In the genomic region with DNA sequence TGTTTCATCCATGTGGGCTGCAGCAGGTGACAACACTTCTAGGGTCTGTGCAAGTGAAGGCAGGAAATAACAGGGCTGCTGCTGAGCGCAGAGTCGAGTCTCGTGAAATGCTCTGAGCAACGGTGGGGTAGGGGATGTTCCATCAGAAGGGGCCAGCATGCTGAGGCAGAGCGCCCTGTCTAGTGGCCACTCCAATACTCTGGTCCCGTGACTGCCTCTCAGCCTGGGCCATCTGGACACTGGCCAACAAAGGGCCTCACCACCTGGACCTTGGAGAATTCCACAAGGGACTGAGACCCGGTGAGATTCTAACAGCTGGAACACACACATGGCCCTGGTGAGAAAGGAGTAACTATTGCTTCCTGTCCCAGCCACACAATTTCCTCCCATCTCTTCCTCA, we compare ENCODE assay signal across 29 cellular contexts.
DNase-seq lines count a peak whose midpoint lies in the region; ATAC-seq and TF ChIP-seq lines count a peak whose summit lies in the region.
"Had no signal": no experiment of that assay in that cellular context is flagged by ENCODE, and none has a peak within 500 bp of the region (broad histone marks: within the 10 kb centered on the region; RNA-seq: fewer than 3 reads in every experiment).

No MANE protein-coding gene starts in this region.

- intact Hi-C loops in lower lobe of right lung (cut with DNase I): no loop called here

- ATAC-seq in lower lobe of right lung (peak; percentile 37 to 61), GM21717 (IDR thresholded peaks at IDR 0.05; ENCODE audit: unreplicated experiment) (no peak)
- ATAC-seq: heart left ventricle; stimulated activated effector memory CD8-positive, alpha-beta T cell treated with anti-CD3 and anti-CD28 coated beads, Interleukin-12 subunit alpha, Interleukin-12 subunit beta, amount 100 ng/mL, for 72 hours had no signal

- no peaks in the 10 kb centered on the region for H3K9me3 ChIP-seq in lower lobe of right lung
- H3K9me3 ChIP-seq: BE2C, heart left ventricle, right atrium auricular region, spleen had no signal

- DNase-seq in DMS53 treated with DMSO at 0.1 percent for 48 hours (lab: John Stamatoyannopoulos, UW; ENCODE audit: unreplicated experiment): peak; percentile 23
- peak; percentile 33 for DNase-seq in NCI-H2029 (lab: John Stamatoyannopoulos, UW)
- peak; percentile 14 for DNase-seq in UCSD-AML1 (lab: John Stamatoyannopoulos, UW; ENCODE audit: unreplicated experiment)
- DNase-seq in lower lobe of right lung: no peak
- DNase-seq in stimulated activated CD4-positive, alpha-beta T cell treated with anti-CD3 and anti-CD28 coated beads, Interleukin-2, amount 100 ng/mL, for 48 hours: no peak
- DNase-seq in inferior parietal cortex (ENCODE audit: extremely low spot score): no peak
- DNase-seq in DMS153 (lab: John Stamatoyannopoulos, UW): no peak
- DNase-seq: ACHN; activated CD4-positive, alpha-beta T cell treated with anti-CD3 and anti-CD28 coated beads, Interleukin-2, amount 50 U/mL, for 4 hours; activated CD8-positive, alpha-beta memory T cell treated with anti-CD3 and anti-CD28 coated beads, Interleukin-2, amount 50 U/mL, for 4 hours; activated naive CD4-positive, alpha-beta T cell treated with anti-CD3 and anti-CD28 coated beads for 36 hours; BE2C; brain microvascular endothelial cell; DND-41; effector CD4-positive, alpha-beta T cell; heart left ventricle; HFFc6; Karpas-422; kidney glomerular epithelial cell; mammary epithelial cell; NCI-H187; NCI-H446 treated with DMSO at 0.1 percent for 48 hours; nephron progenitor cell; spleen; stimulated activated CD4-positive, alpha-beta T cell treated with anti-CD3 and anti-CD28 coated beads, Interleukin-4, amount 100 ng/mL, for 24 hours; SW 1271 had no signal

- no peaks in the 10 kb centered on the region for H3K27me3 ChIP-seq in lower lobe of right lung (ENCODE audit: low read depth)
- H3K27me3 ChIP-seq: BE2C, brain microvascular endothelial cell, right atrium auricular region had no signal

- TF ChIP-seq CTCF in lower lobe of right lung (IDR thresholded peaks at IDR 0.05): no peak

- H3K4me1 ChIP-seq in lower lobe of right lung: no peaks in the 10 kb centered on the region
- H3K4me1 ChIP-seq: BE2C, heart left ventricle had no signal

- H3K4me3 ChIP-seq in lower lobe of right lung: no peak overlapping the region
- H3K4me3 ChIP-seq: heart left ventricle, right atrium auricular region, spleen had no signal

- H3K36me3 ChIP-seq in lower lobe of right lung: no peaks in the 10 kb centered on the region
- H3K36me3 ChIP-seq: BE2C, brain microvascular endothelial cell, heart left ventricle, right atrium auricular region, spleen had no signal

- H3K27ac ChIP-seq in lower lobe of right lung: no peak overlapping the region
- H3K27ac ChIP-seq: brain microvascular endothelial cell, heart left ventricle, right atrium auricular region, spleen had no signal

Comparison
In these comparisons a context has a peak if more than half of its experiments do, and no peak if none do; other contexts are left out.
1. DNase-seq: peak in DMS53 treated with DMSO at 0.1 percent for 48 hours (single experiment), NCI-H2029 (single experiment) and UCSD-AML1 (single experiment); none in lower lobe of right lung (single experiment), stimulated activated CD4-positive, alpha-beta T cell treated with anti-CD3 and anti-CD28 coated beads, Interleukin-2, amount 100 ng/mL, for 48 hours (0 of 2), inferior parietal cortex (single experiment) and DMS153 (single experiment).